8 cellular contexts compared by ENCODE assay signal in the genomic region with DNA sequence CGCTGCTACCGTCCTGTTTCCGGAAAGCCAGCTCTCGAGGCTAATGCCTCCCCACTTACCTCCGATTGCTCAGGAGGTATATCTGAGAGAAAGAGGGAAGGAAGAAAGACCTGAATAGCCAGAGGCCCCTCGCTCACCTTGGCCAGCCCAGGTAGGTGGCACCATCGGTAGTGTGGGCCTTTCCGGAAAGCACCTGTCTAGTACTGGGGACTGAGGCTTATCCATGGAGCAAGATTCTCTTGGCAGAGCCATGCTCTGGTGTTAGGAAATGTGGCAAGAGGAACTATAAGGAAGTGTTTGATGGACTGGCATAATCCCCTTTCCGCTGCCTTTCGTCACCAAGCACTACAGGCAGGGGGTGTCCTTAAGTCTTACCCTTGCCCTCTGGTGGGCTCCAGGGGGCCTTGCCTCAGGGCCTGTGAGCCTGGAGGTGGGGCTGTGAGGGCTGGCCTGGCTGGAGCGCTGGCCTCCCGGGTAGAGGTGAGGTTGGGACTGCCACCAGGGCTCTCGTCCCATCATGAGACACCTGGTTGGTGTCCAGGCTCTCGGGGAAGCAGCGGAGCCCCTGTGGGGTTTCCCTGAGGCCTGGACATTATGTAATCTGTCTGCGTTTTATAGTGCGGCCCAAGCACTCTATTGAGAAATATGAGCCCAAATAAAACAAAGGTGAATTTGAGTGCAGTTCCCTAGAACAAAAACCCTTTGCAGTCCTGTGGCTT. TPM values are rescaled to one million over a fixed set of nuclear protein-coding genes. Genes with fewer than 3 reads are reported as not detected.
DNase-seq lines count a peak whose midpoint lies in the region; ATAC-seq and TF ChIP-seq lines count a peak whose summit lies in the region.

No MANE protein-coding gene starts in this region.

- 5% methylated on average over 9 of the region's 17 CpGs for WGBS in right lobe of liver (ENCODE audit: insufficient coverage, low coverage, low lambda C conversion rate, missing lambda C conversion rate)

- H3K4me3 ChIP-seq in ACC112 (ENCODE audit: low read depth, low read length), result peak overlapping the region; percentile 91; the same call in 1 of the 2 replicates
- H3K4me3 ChIP-seq in HUES48 (ENCODE audit: low read depth, low read length), result peak overlapping the region; percentile 79
- peak overlapping the region; percentile 54 to 84 (median 79) for H3K4me3 ChIP-seq in right lobe of liver
- H3K4me3 ChIP-seq in vagina, result peak overlapping the region; percentile 87 to 97

- H3K9me3 ChIP-seq in HUES48 (ENCODE audit: control insufficient read depth, insufficient read depth, low read length) (no peaks in the 10 kb centered on the region), right lobe of liver (no peaks in the 10 kb centered on the region), vagina (no peaks in the 10 kb centered on the region)

- TF ChIP-seq POLR2A in right lobe of liver (IDR thresholded peaks at IDR 0.05), result peak; percentile 62
- TF ChIP-seq POLR2A in vagina (IDR thresholded peaks at IDR 0.05), result no peak

- ATAC-seq in right lobe of liver, result peak; percentile 45 to 69 (median 56)
- ATAC-seq in HG03159 (IDR thresholded peaks at IDR 0.05; ENCODE audit: unreplicated experiment), result no peak

- no peak overlapping the region for H3K9ac ChIP-seq in HUES48 (ENCODE audit: low read depth, low read length)

- peaks cover 6% of the 10 kb centered on the region for H3K4me1 ChIP-seq in ACC112 (ENCODE audit: control insufficient read depth, insufficient read depth, low read length, unreplicated experiment)
- peaks cover 54% of the 10 kb centered on the region for H3K4me1 ChIP-seq in HUES48 (ENCODE audit: control insufficient read depth, insufficient read depth, low read length)
- H3K4me1 ChIP-seq in right lobe of liver, result peaks cover 0 to 57% (median 26%) of the 10 kb centered on the region in 4 donors
- peaks cover 55% of the 10 kb centered on the region for H3K4me1 ChIP-seq in vagina

- intact Hi-C loops in right lobe of liver (cut with DNase I), result no loop called here
- intact Hi-C loops in vagina (cut with DNase I), result loop anchor here (5.0 kb wide), 1 partner anchor 160 kb away; no protein-coding TSS in a partner anchor

- TF ChIP-seq CTCF in right lobe of liver (IDR thresholded peaks at IDR 0.05), result peak in 1 of 4 donors; percentile 10
- no peak for TF ChIP-seq CTCF in vagina (IDR thresholded peaks at IDR 0.05)

- H3K27me3 ChIP-seq in ACC112 (ENCODE audit: insufficient read depth, low read length), result peaks cover 16% of the 10 kb centered on the region; the same call in 1 of the 2 replicates
- H3K27me3 ChIP-seq in HUES48 (ENCODE audit: control insufficient read depth, insufficient read depth, low read length), result peaks cover 9% of the 10 kb centered on the region
- H3K27me3 ChIP-seq in right lobe of liver, result no peaks in the 10 kb centered on the region
- H3K27me3 ChIP-seq in vagina, result no peaks in the 10 kb centered on the region

- no peak overlapping the region for H3K27ac ChIP-seq in ACC112 (ENCODE audit: low read depth, low read length)
- H3K27ac ChIP-seq in HUES48 (ENCODE audit: low read depth, low read length), result peak overlapping the region; percentile 67
- peak overlapping the region; percentile 71 to 96 (median 89) for H3K27ac ChIP-seq in right lobe of liver
- peak overlapping the region; percentile 93 for H3K27ac ChIP-seq in vagina

- DNase-seq in astrocyte of the hippocampus (ENCODE audit: low read depth, low spot score) (peak; percentile 45), right lobe of liver (peak; percentile 66 to 91 (median 90)), vagina (ENCODE audit: extremely low spot score in 2 of 2) (no peak), AG20443 (ENCODE audit: low spot score) (no peak)
- DNase-seq in stimulated activated CD4-positive, alpha-beta T cell treated with anti-CD3 and anti-CD28 coated beads, Interleukin-2, amount 100 ng/mL, for 24 hours, result no peak

- H3K79me2 ChIP-seq in ACC112 (ENCODE audit: control insufficient read depth, insufficient read depth, low read length, unreplicated experiment), result peaks cover 45% of the 10 kb centered on the region

- H2AFZ ChIP-seq in ACC112 (ENCODE audit: low read length, unreplicated experiment), result no peak overlapping the region

- H3K36me3 ChIP-seq in ACC112 (ENCODE audit: insufficient read depth, low read length), result no peaks in the 10 kb centered on the region
- H3K36me3 ChIP-seq in HUES48 (ENCODE audit: control insufficient read depth, insufficient read depth, low read length), result no peaks in the 10 kb centered on the region
- no peaks in the 10 kb centered on the region for H3K36me3 ChIP-seq in right lobe of liver
- no peaks in the 10 kb centered on the region for H3K36me3 ChIP-seq in vagina

RNA-seq across cellular contexts. Expression of a gene that starts 2.9 kb away (rescaled TPM):
- total RNA-seq in right lobe of liver (10 to 100 TPM; 12.2 to 23.0 (median 16.5) TPM), vagina (66.3 TPM)

Comparison
In these comparisons a context has a peak if more than half of its experiments do, and no peak if none do; other contexts are left out.
1. DNase-seq: peak in astrocyte of the hippocampus (single experiment) and right lobe of liver (3 of 3); none in vagina (0 of 2), stimulated activated CD4-positive, alpha-beta T cell treated with anti-CD3 and anti-CD28 coated beads, Interleukin-2, amount 100 ng/mL, for 24 hours (0 of 2) and AG20443 (single experiment).
2. Peak in every context shown above with its lines, with median percentiles within 50 percentile points of each other: H3K4me3 ChIP-seq.